ENCODE assay signal across 13 cellular contexts in genomic region chr19:51480590-51480989, GRCh38. TPM values are rescaled to one million over a fixed set of nuclear protein-coding genes. Genes with fewer than 3 reads are reported as not detected.
DNase-seq lines count a peak whose midpoint lies in the region; ATAC-seq and TF ChIP-seq lines count a peak whose summit lies in the region.
"Had no signal": no experiment of that assay in that cellular context is flagged by ENCODE, and none has a peak within 500 bp of the region (broad histone marks: within the 10 kb centered on the region; RNA-seq: fewer than 3 reads in every experiment).

No MANE protein-coding gene starts in this region.

- H3K27me3 Mint-ChIP-seq in stimulated activated naive CD8-positive, alpha-beta T cell treated with anti-CD3 and anti-CD28 coated beads, Interleukin-15, amount 100 ng/mL, for 72 hours: peaks cover 67% of the 10 kb centered on the region

- no peak for TF ChIP-seq CTCF in fibroblast of villous mesenchyme (IDR thresholded peaks at IDR 0.05; ENCODE audit: insufficient read depth, low read depth, low read length)
- TF ChIP-seq CTCF in smooth muscle cell (IDR thresholded peaks at IDR 0.05; ENCODE audit: borderline replicate concordance, insufficient read depth, poor library complexity, severe bottlenecking): no peak
- TF ChIP-seq CTCF in BE2C (IDR thresholded peaks at IDR 0.05; ENCODE audit: low read depth, low read length): no peak

- 79% methylated on average over 8 of the region's 8 CpGs for WGBS in smooth muscle cell (ENCODE audit: low lambda C conversion rate)

- H3K4me3 Mint-ChIP-seq in stimulated activated naive CD8-positive, alpha-beta T cell treated with anti-CD3 and anti-CD28 coated beads, Interleukin-15, amount 100 ng/mL, for 72 hours: no peak overlapping the region
- H3K4me3 Mint-ChIP-seq: activated naive CD8-positive, alpha-beta T cell treated with anti-CD3 and anti-CD28 coated beads, Interleukin-2, amount 10 ng/mL, durations not matched to agents 7 days and 5 days had no signal

- no peak for ATAC-seq in stimulated activated naive CD8-positive, alpha-beta T cell treated with anti-CD3 and anti-CD28 coated beads, Interleukin-15, Interleukin-2, amounts not matched to agents 100 U/mL and 50 U/mL, for 24 hours
- no peak for ATAC-seq in stimulated activated naive CD8-positive, alpha-beta T cell treated with anti-CD3 and anti-CD28 coated beads, Interleukin-15, amount 100 ng/mL, for 72 hours
- ATAC-seq in HG02588 (IDR thresholded peaks at IDR 0.05; ENCODE audit: unreplicated experiment): no peak
- ATAC-seq in GM18517 (IDR thresholded peaks at IDR 0.05; ENCODE audit: unreplicated experiment): no peak
- ATAC-seq: Right ventricle myocardium inferior had no signal

- no peaks in the 10 kb centered on the region for H3K27me3 ChIP-seq in smooth muscle cell (ENCODE audit: low read depth)
- H3K27me3 ChIP-seq in BE2C: no peaks in the 10 kb centered on the region

- H3K4me1 Mint-ChIP-seq in stimulated activated naive CD8-positive, alpha-beta T cell treated with anti-CD3 and anti-CD28 coated beads, Interleukin-15, amount 100 ng/mL, for 72 hours: peaks cover 19% of the 10 kb centered on the region

- H2AFZ ChIP-seq in smooth muscle cell (ENCODE audit: low read depth): no peak overlapping the region

- no peaks in the 10 kb centered on the region for H3K79me2 ChIP-seq in smooth muscle cell (ENCODE audit: low read depth)

- H3K9ac ChIP-seq in smooth muscle cell (ENCODE audit: low read depth): no peak overlapping the region

- H3K4me2 ChIP-seq in smooth muscle cell: no peak overlapping the region

- H3K27ac ChIP-seq in smooth muscle cell (ENCODE audit: low read depth): no peak overlapping the region
- H3K27ac ChIP-seq: C4-2B had no signal

- no peaks in the 10 kb centered on the region for H3K36me3 ChIP-seq in smooth muscle cell (ENCODE audit: low read depth)
- H3K36me3 ChIP-seq in BE2C: no peaks in the 10 kb centered on the region

- no peaks in the 10 kb centered on the region for H3F3A ChIP-seq in smooth muscle cell (ENCODE audit: low read depth)

- no peak overlapping the region for H3K27ac Mint-ChIP-seq in stimulated activated naive CD8-positive, alpha-beta T cell treated with anti-CD3 and anti-CD28 coated beads, Interleukin-15, amount 100 ng/mL, for 72 hours
- H3K27ac Mint-ChIP-seq: activated naive CD8-positive, alpha-beta T cell treated with anti-CD3 and anti-CD28 coated beads, Interleukin-2, amount 10 ng/mL, durations not matched to agents 7 days and 5 days had no signal

- H4K20me1 ChIP-seq in smooth muscle cell (ENCODE audit: low read depth): no peaks in the 10 kb centered on the region

- H3K9me3 ChIP-seq in smooth muscle cell (replicated peaks; ENCODE audit: low read depth) (no peaks in the 10 kb centered on the region), BE2C (no peaks in the 10 kb centered on the region)

- H3K9me3 Mint-ChIP-seq in stimulated activated naive CD8-positive, alpha-beta T cell treated with anti-CD3 and anti-CD28 coated beads, Interleukin-15, amount 100 ng/mL, for 72 hours: peaks cover 1 to 4% of the 10 kb centered on the region in 2 donors
- H3K9me3 Mint-ChIP-seq: activated naive CD8-positive, alpha-beta T cell treated with anti-CD3 and anti-CD28 coated beads, Interleukin-2, amount 10 ng/mL, durations not matched to agents 7 days and 5 days had no signal

- H3K4me3 ChIP-seq in fibroblast of villous mesenchyme (ENCODE audit: low read depth, low read length) (no peak overlapping the region), smooth muscle cell (no peak overlapping the region), BE2C (ENCODE audit: low read depth, low read length) (no peak overlapping the region)

- peak; percentile 42 for DNase-seq in stimulated activated naive CD8-positive, alpha-beta T cell treated with anti-CD3 and anti-CD28 coated beads, Interleukin-15, Interleukin-2, amounts not matched to agents 100 U/mL and 50 U/mL, for 24 hours
- DNase-seq in stimulated activated naive CD8-positive, alpha-beta T cell treated with anti-CD3 and anti-CD28 coated beads, Interleukin-15, amount 100 ng/mL, for 72 hours: no peak
- peak; percentile 32 for DNase-seq in RKO (ENCODE audit: low spot score)
- DNase-seq in fibroblast of villous mesenchyme (ENCODE audit: low read depth): peak; percentile 14
- DNase-seq in smooth muscle cell (lab: John Stamatoyannopoulos, UW; ENCODE audit: unreplicated experiment): no peak
- DNase-seq in BE2C: no peak
- DNase-seq: activated CD4-positive, CD25-positive, alpha-beta regulatory T cell treated with anti-CD3 and anti-CD28 coated beads, Interleukin-2, amount 50 U/mL, for 72 hours; activated naive CD8-positive, alpha-beta T cell treated with anti-CD3 and anti-CD28 coated beads, Interleukin-2, amount 10 ng/mL, durations not matched to agents 7 days and 5 days; stimulated activated naive CD4-positive, alpha-beta T cell had no signal

- H3K4me1 ChIP-seq in smooth muscle cell (ENCODE audit: low read depth): no peaks in the 10 kb centered on the region
- no peaks in the 10 kb centered on the region for H3K4me1 ChIP-seq in BE2C

RNA-seq across cellular contexts. Expression of gene CEACAM18, which starts 2.3 kb away (rescaled TPM):
- not detected in 2 replicates for total RNA-seq in fibroblast of villous mesenchyme
- not detected in 2 replicates for total RNA-seq in smooth muscle cell
- not detected in 2 replicates for polyA plus RNA-seq in smooth muscle cell
- polyA plus RNA-seq in BE2C (2012; ENCODE audit: insufficient read depth, insufficient read length, low read depth): not detected
- total RNA-seq: activated naive CD8-positive, alpha-beta T cell treated with anti-CD3 and anti-CD28 coated beads, Interleukin-2, amount 10 ng/mL, durations not matched to agents 7 days and 5 days; Right ventricle myocardium inferior had no signal

RNA-seq across cellular contexts. Expression of gene SIGLEC12, which starts 21.0 kb away (rescaled TPM):
- not detected in 2 replicates for total RNA-seq in fibroblast of villous mesenchyme
- not detected in 2 replicates for total RNA-seq in smooth muscle cell
- not detected in 2 replicates for polyA plus RNA-seq in smooth muscle cell
- not detected for polyA plus RNA-seq in BE2C (2012; ENCODE audit: insufficient read depth, insufficient read length, low read depth)

RNA-seq across cellular contexts. Expression of gene SIGLEC8, which starts 22.3 kb away (rescaled TPM):
- not detected in 2 replicates for total RNA-seq in fibroblast of villous mesenchyme
- total RNA-seq in smooth muscle cell: not detected in 2 replicates
- polyA plus RNA-seq in smooth muscle cell: not detected in 2 replicates
- polyA plus RNA-seq in BE2C (2012; ENCODE audit: insufficient read depth, insufficient read length, low read depth): not detected
- total RNA-seq: activated naive CD8-positive, alpha-beta T cell treated with anti-CD3 and anti-CD28 coated beads, Interleukin-2, amount 10 ng/mL, durations not matched to agents 7 days and 5 days had no signal

RNA-seq across cellular contexts. Expression of gene SIGLEC6, which starts 50.9 kb away (rescaled TPM):
- total RNA-seq in fibroblast of villous mesenchyme (under 0.01 TPM in 1 of 2 replicates, not detected in the other), smooth muscle cell (2.0 and 3.6 TPM in 2 replicates)
- polyA plus RNA-seq in smooth muscle cell: not detected in 2 replicates
- polyA plus RNA-seq in BE2C (2012; ENCODE audit: insufficient read depth, insufficient read length, low read depth): not detected
- total RNA-seq: activated naive CD8-positive, alpha-beta T cell treated with anti-CD3 and anti-CD28 coated beads, Interleukin-2, amount 10 ng/mL, durations not matched to agents 7 days and 5 days had no signal

Comparison
In these comparisons a context has a peak if more than half of its experiments do, and no peak if none do; other contexts are left out.
1. DNase-seq: peak in stimulated activated naive CD8-positive, alpha-beta T cell treated with anti-CD3 and anti-CD28 coated beads, Interleukin-15, Interleukin-2, amounts not matched to agents 100 U/mL and 50 U/mL, for 24 hours (single experiment), RKO (single experiment) and fibroblast of villous mesenchyme (single experiment); none in stimulated activated naive CD8-positive, alpha-beta T cell treated with anti-CD3 and anti-CD28 coated beads, Interleukin-15, amount 100 ng/mL, for 72 hours (0 of 2), smooth muscle cell (single experiment) and BE2C (single experiment).